ENCODE assay signal across 15 cellular contexts in genomic region chr7:38584443-38585210, GRCh38. TPM values are rescaled to one million over a fixed set of nuclear protein-coding genes. Genes with fewer than 3 reads are reported as not detected.
DNase-seq lines count a peak whose midpoint lies in the region; ATAC-seq and TF ChIP-seq lines count a peak whose summit lies in the region.
"Had no signal": no experiment of that assay in that cellular context is flagged by ENCODE, and none has a peak within 500 bp of the region (broad histone marks: within the 10 kb centered on the region; RNA-seq: fewer than 3 reads in every experiment).

No MANE protein-coding gene starts in this region.

- DNase-seq in HFF-Myc (ENCODE audit: extremely low read depth, low read depth) (peak; percentile 3), body of pancreas (peak in 3 of 4 donors; percentile 18 to 33 (median 19)), left ventricle myocardium superior (no peak), middle frontal gyrus (ENCODE audit: extremely low spot score, low spot score) (no peak)
- no peak for DNase-seq in activated CD4-positive, alpha-beta T cell treated with anti-CD3 and anti-CD28 coated beads for 48 hours
- no peak for DNase-seq in activated CD4-positive, alpha-beta memory T cell treated with anti-CD3 and anti-CD28 coated beads for 36 hours
- DNase-seq: activated naive CD4-positive, alpha-beta T cell treated with anti-CD3 and anti-CD28 coated beads, Interleukin-2, amount 50 U/mL, for 16 hours; effector CD4-positive, alpha-beta T cell; GF-D8; KG1; NCI-H2029; T-helper 1 cell had no signal

- no peaks in the 10 kb centered on the region for H3K27me3 ChIP-seq in ACC112 (ENCODE audit: insufficient read depth, low read length)
- no peaks in the 10 kb centered on the region for H3K27me3 ChIP-seq in body of pancreas

- TF ChIP-seq POLR2A in body of pancreas (IDR thresholded peaks at IDR 0.05), result no peak

- no peaks in the 10 kb centered on the region for H3K79me2 ChIP-seq in ACC112 (ENCODE audit: control insufficient read depth, insufficient read depth, low read length, unreplicated experiment)

- no peak overlapping the region for H3K27ac Mint-ChIP-seq in activated CD4-positive, alpha-beta memory T cell treated with anti-CD3 and anti-CD28 coated beads for 36 hours
- H3K27ac Mint-ChIP-seq: mesothelial cell of epicardium had no signal

- H3K4me1 Mint-ChIP-seq in activated CD4-positive, alpha-beta memory T cell treated with anti-CD3 and anti-CD28 coated beads for 36 hours (ENCODE audit: low read depth), result no peaks in the 10 kb centered on the region
- H3K4me1 Mint-ChIP-seq: mesothelial cell of epicardium had no signal

- CTCF ChIA-PET in activated CD4-positive, alpha-beta memory T cell treated with anti-CD3 and anti-CD28 coated beads for 36 hours (lab: Charles Lee), result no interaction called here

- no peaks in the 10 kb centered on the region for H3K9me3 ChIP-seq in body of pancreas

- H2AFZ ChIP-seq in ACC112 (ENCODE audit: low read length, unreplicated experiment), result peak overlapping the region; percentile 46

- H3K9me3 Mint-ChIP-seq in activated CD4-positive, alpha-beta memory T cell treated with anti-CD3 and anti-CD28 coated beads for 36 hours, result no peaks in the 10 kb centered on the region
- H3K9me3 Mint-ChIP-seq: mesothelial cell of epicardium had no signal

- H3K4me1 ChIP-seq in ACC112 (ENCODE audit: control insufficient read depth, insufficient read depth, low read length, unreplicated experiment) (peaks cover 25% of the 10 kb centered on the region), body of pancreas (no peaks in the 10 kb centered on the region)

- TF ChIP-seq CTCF in HFF-Myc (IDR thresholded peaks at IDR 0.05; ENCODE audit: low read depth, low read length, missing control alignments), result no peak
- no peak for TF ChIP-seq CTCF in body of pancreas (IDR thresholded peaks at IDR 0.05)

- peaks cover 9% of the 10 kb centered on the region for H3K27me3 Mint-ChIP-seq in activated CD4-positive, alpha-beta memory T cell treated with anti-CD3 and anti-CD28 coated beads for 36 hours

- 46 to 48% methylated on average over 11 of the region's 11 CpGs for WGBS in body of pancreas, 2 donors

- H3K4me3 ChIP-seq in ACC112 (ENCODE audit: low read depth, low read length), result peak overlapping the region; percentile 46
- H3K4me3 ChIP-seq in HFF-Myc (replicated peaks; ENCODE audit: low read depth, low read length), result no peak overlapping the region
- no peak overlapping the region for H3K4me3 ChIP-seq in body of pancreas

- POLR2A ChIA-PET in activated CD4-positive, alpha-beta memory T cell treated with anti-CD3 and anti-CD28 coated beads for 36 hours (lab: Charles Lee), result interaction anchor here (0.6 kb wide), 1 partner anchor 13 kb away, joined by 3 read pairs; no protein-coding TSS in a partner anchor

- no peak overlapping the region for H3K4me3 Mint-ChIP-seq in activated CD4-positive, alpha-beta memory T cell treated with anti-CD3 and anti-CD28 coated beads for 36 hours
- H3K4me3 Mint-ChIP-seq: mesothelial cell of epicardium had no signal

- intact Hi-C loops in body of pancreas (cut with DNase I), result no loop called here
- intact Hi-C loops in left ventricle myocardium superior (cut with micrococcal nuclease), result no loop called here
- intact Hi-C loops in activated CD4-positive, alpha-beta memory T cell treated with anti-CD3 and anti-CD28 coated beads for 36 hours (cut with micrococcal nuclease), result no loop called here

- ATAC-seq in body of pancreas (peak; percentile 91), left ventricle myocardium superior (peak; percentile 85), GM18498 (IDR thresholded peaks at IDR 0.05; ENCODE audit: unreplicated experiment) (no peak)

- H3K27ac ChIP-seq in ACC112 (ENCODE audit: low read depth, low read length) (peak overlapping the region; percentile 93), body of pancreas (peak overlapping the region in 3 of 4 donors; percentile 29 to 48 (median 45))

- H3K36me3 ChIP-seq in ACC112 (ENCODE audit: insufficient read depth, low read length) (no peaks in the 10 kb centered on the region), body of pancreas (replicated peaks in 1 of 2; ENCODE audit: insufficient read depth in 1 of 2, low read depth in 2 of 2) (no peaks in the 10 kb centered on the region)

- H3K36me3 Mint-ChIP-seq in activated CD4-positive, alpha-beta memory T cell treated with anti-CD3 and anti-CD28 coated beads for 36 hours, result no peaks in the 10 kb centered on the region
- H3K36me3 Mint-ChIP-seq: mesothelial cell of epicardium had no signal

RNA-seq across cellular contexts. Expression of gene AMPH, which starts 46.5 kb away (rescaled TPM):
- total RNA-seq in body of pancreas (10 to 100 TPM in 1 of 2 donors, 1 to 10 TPM in 1; 2.6 to 14.2 TPM), left ventricle myocardium superior (2.1 TPM)
- not detected for total RNA-seq in activated CD4-positive, alpha-beta memory T cell treated with anti-CD3 and anti-CD28 coated beads for 36 hours

Comparison
In these comparisons a context has a peak if more than half of its experiments do, and no peak if none do; other contexts are left out.
1. DNase-seq: peak in HFF-Myc (single experiment) and body of pancreas (3 of 4); none in left ventricle myocardium superior (single experiment), activated CD4-positive, alpha-beta T cell treated with anti-CD3 and anti-CD28 coated beads for 48 hours (single experiment), activated CD4-positive, alpha-beta memory T cell treated with anti-CD3 and anti-CD28 coated beads for 36 hours (single experiment) and middle frontal gyrus (single experiment).